Comparison of ENCODE assay signal across 13 cellular contexts in the genomic region with DNA sequence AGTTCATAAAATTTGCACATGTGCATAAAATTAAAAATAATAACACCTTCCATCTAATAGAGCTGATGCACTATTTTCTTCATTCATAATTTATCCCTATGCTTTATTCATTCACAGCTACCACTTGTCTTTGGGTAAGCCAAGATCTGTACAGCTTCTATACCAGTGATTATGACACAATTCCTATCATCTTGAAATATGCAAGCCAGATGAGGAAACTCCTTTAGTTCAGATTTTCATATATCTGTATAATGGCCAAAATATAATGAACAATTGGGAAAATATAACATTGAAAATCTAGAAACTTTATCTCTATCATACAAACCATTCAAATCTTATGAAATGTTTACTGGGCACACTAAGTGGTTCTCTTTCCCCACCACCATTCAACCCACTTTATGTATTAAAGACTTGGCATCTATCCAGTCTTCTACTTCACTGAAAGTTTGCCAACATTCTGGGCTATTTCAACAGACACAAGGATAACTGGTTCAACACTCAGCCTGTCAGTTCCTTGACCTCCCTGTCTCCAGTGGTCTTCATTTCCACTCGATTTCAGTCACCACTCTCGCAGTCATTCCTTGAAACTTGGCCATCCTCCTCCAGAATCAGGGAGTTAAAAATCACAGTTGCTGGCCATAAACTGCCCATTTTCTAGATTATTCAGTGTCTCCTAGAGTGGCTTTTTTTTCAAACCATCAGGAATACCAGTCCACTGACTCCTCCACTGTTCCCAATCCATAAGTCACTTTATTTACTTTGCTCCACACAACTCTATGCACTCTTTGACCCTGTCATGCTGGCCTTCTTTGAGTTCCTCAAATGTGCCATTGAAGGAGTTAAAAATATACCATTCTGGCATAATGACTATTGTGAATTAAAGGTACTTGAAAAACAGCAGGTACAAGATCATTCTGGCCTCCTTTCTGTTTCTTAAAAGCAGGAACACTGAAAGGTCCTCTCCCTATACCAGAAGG.
A peak's percentile ranks its signal among the peaks of the same experiment; 100 is the strongest.
DNase-seq lines count a peak whose midpoint lies in the region; ATAC-seq and TF ChIP-seq lines count a peak whose summit lies in the region.
"Had no signal": no experiment of that assay in that cellular context is flagged by ENCODE, and none has a peak within 500 bp of the region (broad histone marks: within the 10 kb centered on the region; RNA-seq: fewer than 3 reads in every experiment).

No MANE protein-coding gene starts in this region.

- CTCF ChIA-PET in A673 (lab: Charles Lee), result no interaction called here
- CTCF ChIA-PET in WTC11 (lab: Charles Lee), result no interaction called here

- POLR2A ChIA-PET in A673 (lab: Charles Lee; ENCODE audit: low non-redundant PET) (no interaction called here), WTC11 (lab: Charles Lee) (no interaction called here)

- H3K4me3 Mint-ChIP-seq in T-helper 17 cell, result no peak overlapping the region
- H3K4me3 Mint-ChIP-seq in WTC11, result no peak overlapping the region
- H3K4me3 Mint-ChIP-seq: activated naive CD8-positive, alpha-beta T cell treated with anti-CD3 and anti-CD28 coated beads, Interleukin-2, amount 10 ng/mL, durations not matched to agents 7 days and 5 days had no signal

- no peaks in the 10 kb centered on the region for H3K9me3 ChIP-seq in A673 (ENCODE audit: low read depth, low read length, poor library complexity, severe bottlenecking)
- H3K9me3 ChIP-seq in T-helper 17 cell (ENCODE audit: control insufficient read depth, low read length, poor library complexity, severe bottlenecking), result peaks cover under 1% of the 10 kb centered on the region
- H3K9me3 ChIP-seq in left ventricle myocardium inferior (replicated peaks), result no peaks in the 10 kb centered on the region
- H3K9me3 ChIP-seq: lower lobe of right lung had no signal

- intact Hi-C loops in A673 (cut with micrococcal nuclease; ENCODE audit: unreplicated experiment) (no loop called here), left ventricle myocardium inferior (cut with micrococcal nuclease) (no loop called here)

- ATAC-seq in T-helper 17 cell (no peak), GM19467 (IDR thresholded peaks at IDR 0.05; ENCODE audit: unreplicated experiment) (no peak), WTC11 (no peak)
- ATAC-seq: stimulated activated naive CD8-positive, alpha-beta T cell treated with anti-CD3 and anti-CD28 coated beads, Interleukin-15, Interleukin-2, amounts not matched to agents 100 U/mL and 50 U/mL, for 24 hours had no signal

- BruUV-seq in A673 (replicated peaks; lab: Mats Ljungman, UMichigan), result no TSS peak

- H3K27ac Mint-ChIP-seq in T-helper 17 cell (peak overlapping the region; percentile 89), WTC11 (no peak overlapping the region)

- H3K27ac ChIP-seq in A673 (ENCODE audit: low read depth, low read length, poor library complexity, severe bottlenecking), result no peak overlapping the region
- H3K27ac ChIP-seq in left ventricle myocardium inferior (replicated peaks), result peak overlapping the region; percentile 56
- H3K27ac ChIP-seq: lower lobe of right lung had no signal

- H3K36me3 Mint-ChIP-seq in T-helper 17 cell (ENCODE audit: low read depth) (no peaks in the 10 kb centered on the region), WTC11 (peaks cover under 1% of the 10 kb centered on the region; the same call in 1 of the 2 replicates)

- H3K27me3 ChIP-seq in A673 (replicated peaks; ENCODE audit: insufficient read depth, low read depth, low read length, poor library complexity), result no peaks in the 10 kb centered on the region
- no peaks in the 10 kb centered on the region for H3K27me3 ChIP-seq in left ventricle myocardium inferior (ENCODE audit: low read depth)

- H3K4me1 Mint-ChIP-seq in T-helper 17 cell, result peaks cover 26% of the 10 kb centered on the region
- peaks cover 10% of the 10 kb centered on the region for H3K4me1 Mint-ChIP-seq in WTC11

- peaks cover 6% of the 10 kb centered on the region for H3K9me3 Mint-ChIP-seq in WTC11

- H3K36me3 ChIP-seq in A673 (ENCODE audit: insufficient read depth, low read length, poor library complexity, severe bottlenecking), result no peaks in the 10 kb centered on the region
- no peaks in the 10 kb centered on the region for H3K36me3 ChIP-seq in left ventricle myocardium inferior
- H3K36me3 ChIP-seq: lower lobe of right lung had no signal

- no peaks in the 10 kb centered on the region for H3K27me3 Mint-ChIP-seq in T-helper 17 cell
- H3K27me3 Mint-ChIP-seq in WTC11 (ENCODE audit: low read depth), result no peaks in the 10 kb centered on the region
- H3K27me3 Mint-ChIP-seq: activated naive CD8-positive, alpha-beta T cell treated with anti-CD3 and anti-CD28 coated beads, Interleukin-2, amount 10 ng/mL, durations not matched to agents 7 days and 5 days had no signal

- peaks cover 23% of the 10 kb centered on the region for H3K4me1 ChIP-seq in A673 (ENCODE audit: insufficient read depth, low read length, poor library complexity, severe bottlenecking)
- H3K4me1 ChIP-seq in left ventricle myocardium inferior, result peaks cover 80% of the 10 kb centered on the region

- no peak for TF ChIP-seq CTCF in A673 (conservative IDR thresholded peaks at IDR 0.05; ENCODE audit: low read depth, low read length)
- no peak for TF ChIP-seq CTCF in left ventricle myocardium inferior (IDR thresholded peaks at IDR 0.05; ENCODE audit: borderline replicate concordance)
- TF ChIP-seq CTCF in WTC11 (IDR thresholded peaks at IDR 0.05), result no peak

- no peak overlapping the region for H3K4me3 ChIP-seq in A673 (ENCODE audit: low read depth, low read length, poor library complexity, severe bottlenecking)
- no peak overlapping the region for H3K4me3 ChIP-seq in left ventricle myocardium inferior
- H3K4me3 ChIP-seq: lower lobe of right lung had no signal

- DNase-seq in A673 (ENCODE audit: low spot score), result peak; percentile 59
- DNase-seq in EH (ENCODE audit: low read depth), result peak; percentile 42
- DNase-seq in T-helper 17 cell, result no peak
- DNase-seq in left ventricle myocardium inferior, result no peak
- no peak for DNase-seq in activated CD8-positive, alpha-beta memory T cell treated with anti-CD3 and anti-CD28 coated beads, Interleukin-2, amount 50 U/mL, for 48 hours
- DNase-seq in WTC11 (ENCODE audit: low spot score), result no peak
- no peak for DNase-seq in GF-D8 (lab: John Stamatoyannopoulos, UW)
- DNase-seq: activated CD8-positive, alpha-beta memory T cell treated with anti-CD3 and anti-CD28 coated beads for 24 hours; activated naive CD8-positive, alpha-beta T cell treated with anti-CD3 and anti-CD28 coated beads, Interleukin-2, amount 10 ng/mL, durations not matched to agents 7 days and 5 days; lower lobe of right lung; NCI-H187; stimulated activated naive CD8-positive, alpha-beta T cell treated with anti-CD3 and anti-CD28 coated beads, Interleukin-15, Interleukin-2, amounts not matched to agents 100 U/mL and 50 U/mL, for 24 hours had no signal

TF ChIP-seq in WTC11, 78 proteins besides CTCF, POLR2A, EP300 and RAD21 (continues in another document):
- no peak for TF ChIP-seq CREB1 (CRISPR knock-in tag; IDR thresholded peaks at IDR 0.05)
- no peak for TF ChIP-seq TEAD1 (CRISPR knock-in tag; IDR thresholded peaks at IDR 0.05)
- no peak for TF ChIP-seq GTF2I (CRISPR knock-in tag; conservative IDR thresholded peaks at IDR 0.05)
- no peak for TF ChIP-seq RELA (CRISPR knock-in tag; IDR thresholded peaks at IDR 0.05; ENCODE audit: borderline replicate concordance)
- TF ChIP-seq, protein P1, sequence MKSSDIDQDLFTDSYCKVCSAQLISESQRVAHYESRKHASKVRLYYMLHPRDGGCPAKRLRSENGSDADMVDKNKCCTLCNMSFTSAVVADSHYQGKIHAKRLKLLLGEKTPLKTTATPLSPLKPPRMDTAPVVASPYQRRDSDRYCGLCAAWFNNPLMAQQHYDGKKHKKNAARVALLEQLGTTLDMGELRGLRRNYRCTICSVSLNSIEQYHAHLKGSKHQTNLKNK (CRISPR knock-in tag; IDR thresholded peaks at IDR 0.05), result no peak
- TF ChIP-seq, protein P2, sequence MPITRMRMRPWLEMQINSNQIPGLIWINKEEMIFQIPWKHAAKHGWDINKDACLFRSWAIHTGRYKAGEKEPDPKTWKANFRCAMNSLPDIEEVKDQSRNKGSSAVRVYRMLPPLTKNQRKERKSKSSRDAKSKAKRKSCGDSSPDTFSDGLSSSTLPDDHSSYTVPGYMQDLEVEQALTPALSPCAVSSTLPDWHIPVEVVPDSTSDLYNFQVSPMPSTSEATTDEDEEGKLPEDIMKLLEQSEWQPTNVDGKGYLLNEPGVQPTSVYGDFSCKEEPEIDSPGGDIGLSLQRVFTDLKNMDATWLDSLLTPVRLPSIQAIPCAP (CRISPR knock-in tag; IDR thresholded peaks at IDR 0.05), result no peak
- TF ChIP-seq, protein P3, sequence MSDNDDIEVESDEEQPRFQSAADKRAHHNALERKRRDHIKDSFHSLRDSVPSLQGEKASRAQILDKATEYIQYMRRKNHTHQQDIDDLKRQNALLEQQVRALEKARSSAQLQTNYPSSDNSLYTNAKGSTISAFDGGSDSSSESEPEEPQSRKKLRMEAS (CRISPR knock-in tag; IDR thresholded peaks at IDR 0.05), result no peak
- TF ChIP-seq ATF1 (CRISPR knock-in tag; IDR thresholded peaks at IDR 0.05), result no peak
- TF ChIP-seq JUN (CRISPR knock-in tag; IDR thresholded peaks at IDR 0.05), result no peak
- TF ChIP-seq, protein P4, sequence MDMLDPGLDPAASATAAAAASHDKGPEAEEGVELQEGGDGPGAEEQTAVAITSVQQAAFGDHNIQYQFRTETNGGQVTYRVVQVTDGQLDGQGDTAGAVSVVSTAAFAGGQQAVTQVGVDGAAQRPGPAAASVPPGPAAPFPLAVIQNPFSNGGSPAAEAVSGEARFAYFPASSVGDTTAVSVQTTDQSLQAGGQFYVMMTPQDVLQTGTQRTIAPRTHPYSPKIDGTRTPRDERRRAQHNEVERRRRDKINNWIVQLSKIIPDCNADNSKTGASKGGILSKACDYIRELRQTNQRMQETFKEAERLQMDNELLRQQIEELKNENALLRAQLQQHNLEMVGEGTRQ (CRISPR knock-in tag; IDR thresholded peaks at IDR 0.05), result no peak
- no peak for TF ChIP-seq SP1 (CRISPR knock-in tag; conservative IDR thresholded peaks at IDR 0.05)

Comparison
In these comparisons a context has a peak if more than half of its experiments do, and no peak if none do; other contexts are left out.
1. DNase-seq: peak in A673 (single experiment) and EH (single experiment); none in T-helper 17 cell (0 of 3), left ventricle myocardium inferior (single experiment), activated CD8-positive, alpha-beta memory T cell treated with anti-CD3 and anti-CD28 coated beads, Interleukin-2, amount 50 U/mL, for 48 hours (single experiment), WTC11 (single experiment) and GF-D8 (single experiment).